In genomic region chr6:66986940-66987339, GRCh38 we compare ENCODE assay signal across 23 cellular contexts.
DNase-seq lines count a peak whose midpoint lies in the region; ATAC-seq and TF ChIP-seq lines count a peak whose summit lies in the region.
"Had no signal": no experiment of that assay in that cellular context is flagged by ENCODE, and none has a peak within 500 bp of the region (broad histone marks: within the 10 kb centered on the region; RNA-seq: fewer than 3 reads in every experiment).

No MANE protein-coding gene starts in this region.

- peaks cover 19% of the 10 kb centered on the region for H3K4me1 ChIP-seq in BLaER1
- no peaks in the 10 kb centered on the region for H3K4me1 ChIP-seq in OCI-LY1 (ENCODE audit: insufficient read depth, low read length, severe bottlenecking)
- no peaks in the 10 kb centered on the region for H3K4me1 ChIP-seq in left lung
- H3K4me1 ChIP-seq in left ventricle myocardium inferior: no peaks in the 10 kb centered on the region

- H3K79me2 ChIP-seq in OCI-LY1 (ENCODE audit: insufficient read depth, low read length): no peaks in the 10 kb centered on the region

- H3K4me2 ChIP-seq in BLaER1 (peak overlapping the region; percentile 50; the same call in 1 of the 2 replicates), OCI-LY1 (ENCODE audit: low read length) (no peak overlapping the region)
- H3K4me2 ChIP-seq: PC-9 had no signal

- no peaks in the 10 kb centered on the region for H3K9me2 ChIP-seq in OCI-LY1 (ENCODE audit: low read depth, low read length)

- H3K27me3 ChIP-seq in BLaER1 (no peaks in the 10 kb centered on the region), OCI-LY1 (ENCODE audit: insufficient read depth, low read length) (no peaks in the 10 kb centered on the region), left lung (no peaks in the 10 kb centered on the region), left ventricle myocardium inferior (ENCODE audit: low read depth) (no peaks in the 10 kb centered on the region)
- H3K27me3 ChIP-seq: BE2C had no signal

- H4K20me1 ChIP-seq in BLaER1: no peaks in the 10 kb centered on the region
- no peaks in the 10 kb centered on the region for H4K20me1 ChIP-seq in OCI-LY1 (ENCODE audit: insufficient read depth, low read length)

- no peaks in the 10 kb centered on the region for H3F3A ChIP-seq in OCI-LY1 (ENCODE audit: insufficient read depth, low read length)

- H3K27ac ChIP-seq in BLaER1 (no peak overlapping the region), OCI-LY1 (ENCODE audit: low read depth, low read length, poor library complexity, severe bottlenecking) (no peak overlapping the region), left lung (no peak overlapping the region), left ventricle myocardium inferior (replicated peaks) (no peak overlapping the region)
- H3K27ac ChIP-seq: PC-9 had no signal

- H3K9me3 ChIP-seq in BLaER1 (peaks cover 18% of the 10 kb centered on the region), OCI-LY1 (ENCODE audit: low read length) (no peaks in the 10 kb centered on the region), left lung (peaks cover 0 to 38% of the 10 kb centered on the region in 2 donors), left ventricle myocardium inferior (replicated peaks) (peaks cover 73% of the 10 kb centered on the region)

- TF ChIP-seq CTCF in OCI-LY1 (IDR thresholded peaks at IDR 0.05; ENCODE audit: low read length): no peak
- TF ChIP-seq CTCF in left lung (IDR thresholded peaks at IDR 0.05): no peak
- TF ChIP-seq CTCF in left ventricle myocardium inferior (IDR thresholded peaks at IDR 0.05; ENCODE audit: borderline replicate concordance): no peak

- H3K9ac ChIP-seq in BLaER1: no peak overlapping the region
- H3K9ac ChIP-seq in OCI-LY1 (ENCODE audit: low read length): no peak overlapping the region

- no peak overlapping the region for H3K4me3 ChIP-seq in BLaER1
- H3K4me3 ChIP-seq in OCI-LY1 (ENCODE audit: low read depth, low read length, poor library complexity, severe bottlenecking): no peak overlapping the region
- no peak overlapping the region for H3K4me3 ChIP-seq in left lung
- no peak overlapping the region for H3K4me3 ChIP-seq in left ventricle myocardium inferior
- H3K4me3 ChIP-seq: PC-9 had no signal

- H3K36me3 ChIP-seq in BLaER1 (no peaks in the 10 kb centered on the region), OCI-LY1 (ENCODE audit: insufficient read depth, low read length) (no peaks in the 10 kb centered on the region), left lung (no peaks in the 10 kb centered on the region), left ventricle myocardium inferior (no peaks in the 10 kb centered on the region)
- H3K36me3 ChIP-seq: BE2C had no signal

- peak overlapping the region; percentile 55; the same call in 1 of the 2 replicates for H2AFZ ChIP-seq in OCI-LY1 (ENCODE audit: low read length)
- H2AFZ ChIP-seq: PC-9 had no signal

- ATAC-seq in left lung: peak; percentile 47
- ATAC-seq: SK-N-SH treated with all-trans-retinoic acid at 6 μM for 48 hours had no signal

- DNase-seq in ELF-1 (ENCODE audit: low read depth, low spot score): peak; percentile 2
- DNase-seq in left lung: no peak
- DNase-seq in left ventricle myocardium inferior: no peak
- no peak for DNase-seq in activated naive CD4-positive, alpha-beta T cell treated with Interleukin-2 at 50 U/mL for 16 hours
- DNase-seq in NCI-H2107 treated with DMSO at 0.1 percent for 48 hours (lab: John Stamatoyannopoulos, UW; ENCODE audit: unreplicated experiment): no peak
- DNase-seq: BE2C; CD4-positive, CD25-positive, alpha-beta regulatory T cell; GDM1; Kasumi-1; MM.1S; NCI-H1092; NCI-H1436; NCI-H2029; NCI-H2171; NCI-H345; NCI-H526; PC-9; RPMI8226; SHP77 treated with DMSO at 0.1 percent for 48 hours; T-helper 1 cell had no signal

- intact Hi-C loops in left lung (cut with DNase I): no loop called here
- intact Hi-C loops in left ventricle myocardium inferior (cut with micrococcal nuclease): no loop called here
